Comparison of ENCODE assay signal across 1 cellular context in the genomic region with DNA sequence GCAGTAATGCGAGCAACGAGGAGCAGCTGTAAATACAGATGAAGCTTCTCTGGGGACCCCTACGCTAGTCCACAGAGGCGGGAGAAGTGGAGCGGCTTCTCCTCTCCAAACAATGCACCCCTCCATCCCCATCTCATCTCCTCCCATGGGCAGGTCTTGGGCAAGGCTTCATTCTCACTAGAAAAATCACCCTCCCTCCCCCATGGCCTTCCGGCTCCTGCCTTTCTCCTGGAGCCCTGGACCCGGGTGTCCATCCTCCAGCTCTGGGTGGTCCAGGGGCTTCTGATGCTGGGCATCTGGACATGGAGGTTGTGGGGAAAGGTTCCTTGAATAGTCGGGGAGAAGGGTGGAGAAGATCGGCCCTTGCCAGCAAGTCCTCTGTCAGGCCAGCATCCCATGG.
TF ChIP-seq lines count a peak whose summit lies in the region.

No MANE protein-coding gene starts in this region.

TF ChIP-seq in GM12878, 131 proteins besides CTCF, POLR2A, EP300 and RAD21:
- TF ChIP-seq, protein P1, sequence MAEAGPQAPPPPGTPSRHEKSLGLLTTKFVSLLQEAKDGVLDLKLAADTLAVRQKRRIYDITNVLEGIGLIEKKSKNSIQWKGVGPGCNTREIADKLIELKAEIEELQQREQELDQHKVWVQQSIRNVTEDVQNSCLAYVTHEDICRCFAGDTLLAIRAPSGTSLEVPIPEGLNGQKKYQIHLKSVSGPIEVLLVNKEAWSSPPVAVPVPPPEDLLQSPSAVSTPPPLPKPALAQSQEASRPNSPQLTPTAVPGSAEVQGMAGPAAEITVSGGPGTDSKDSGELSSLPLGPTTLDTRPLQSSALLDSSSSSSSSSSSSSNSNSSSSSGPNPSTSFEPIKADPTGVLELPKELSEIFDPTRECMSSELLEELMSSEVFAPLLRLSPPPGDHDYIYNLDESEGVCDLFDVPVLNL (IDR thresholded peaks at IDR 0.05; ENCODE audit: low read depth, low read length): no peak
- TF ChIP-seq NFXL1 (IDR thresholded peaks at IDR 0.05; ENCODE audit: borderline replicate concordance) (no peak), ZNF274 (IDR thresholded peaks at IDR 0.05; ENCODE audit: insufficient read depth, insufficient read length) (no peak), CREB1 (IDR thresholded peaks at IDR 0.05; ENCODE audit: low read depth) (no peak), SRF (IDR thresholded peaks at IDR 0.05; ENCODE audit: low read depth in 2 of 2, low read length in 2 of 2) (no peak), ZNF217 (IDR thresholded peaks at IDR 0.05) (no peak), DPF2 (IDR thresholded peaks at IDR 0.05) (no peak), SUPT20H (IDR thresholded peaks at IDR 0.05; ENCODE audit: borderline replicate concordance, control insufficient read depth, low read depth, low read length) (no peak), MEF2A (IDR thresholded peaks at IDR 0.05; ENCODE audit: insufficient read depth, low read depth, low read length) (no peak), ZBED1 (IDR thresholded peaks at IDR 0.05; ENCODE audit: borderline replicate concordance) (no peak), NR2C1 (IDR thresholded peaks at IDR 0.05) (no peak)
